In the genomic region with DNA sequence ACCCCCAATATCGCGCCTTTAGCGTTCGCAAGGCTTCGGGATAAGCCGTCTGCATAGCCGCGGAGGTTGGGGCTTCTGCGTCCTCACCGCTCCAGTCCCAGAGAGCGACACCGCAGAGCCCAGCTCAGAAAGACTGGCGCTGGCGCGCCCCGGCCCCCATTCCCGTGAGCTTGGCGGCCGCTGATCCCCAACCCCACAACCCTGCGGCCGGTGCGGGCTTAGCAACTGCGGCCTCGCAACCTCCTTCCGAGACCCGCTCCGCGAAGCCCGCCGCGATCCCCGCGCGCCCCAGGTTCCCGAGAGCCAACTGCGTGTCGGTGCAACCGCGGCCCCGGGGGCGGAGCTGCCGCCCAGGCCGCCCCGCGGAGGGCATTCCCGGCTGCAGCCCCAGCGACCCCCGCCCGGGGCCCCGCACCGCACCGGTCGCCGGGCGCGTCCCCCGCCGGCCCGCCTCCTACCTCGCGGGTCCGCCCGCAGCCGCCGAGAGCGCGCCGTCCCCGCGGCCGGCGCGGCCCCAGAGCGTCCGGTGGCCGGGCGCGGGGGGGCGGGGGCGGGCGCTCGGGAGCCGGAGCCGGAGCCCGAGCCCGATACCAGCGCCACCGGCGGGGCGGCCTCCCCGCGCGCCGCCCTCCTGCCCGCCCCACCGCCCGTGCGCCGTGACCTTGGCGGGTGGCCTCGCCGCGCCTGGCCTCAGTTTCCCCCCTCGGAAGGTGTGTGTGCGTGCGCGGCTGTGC, we compare ENCODE assay signal across 8 cellular contexts.
DNase-seq lines count a peak whose midpoint lies in the region; ATAC-seq and TF ChIP-seq lines count a peak whose summit lies in the region.

No MANE protein-coding gene starts in this region.

- peaks cover 17% of the 10 kb centered on the region for H3K36me3 ChIP-seq in effector memory CD4-positive, alpha-beta T cell (ENCODE audit: control insufficient read depth, insufficient read depth, low read length)
- H3K36me3 ChIP-seq in muscle layer of duodenum (ENCODE audit: control insufficient read depth in 1 of 2, insufficient read depth in 2 of 2, low read length in 2 of 2) = no peaks in the 10 kb centered on the region

- H3K27ac ChIP-seq in AG04450 (ENCODE audit: low read depth, low read length) (no peak overlapping the region), muscle layer of duodenum (ENCODE audit: low read length) (no peak overlapping the region)
- peak overlapping the region; percentile 68 for H3K27ac ChIP-seq in effector memory CD4-positive, alpha-beta T cell (ENCODE audit: insufficient read depth, low read length, poor library complexity, severe bottlenecking)

- DNase-seq in AG04450 (ENCODE audit: low read depth, low spot score) (no peak), RKO (ENCODE audit: low spot score) (peak; percentile 29), NCI-H128 (lab: John Stamatoyannopoulos, UW; ENCODE audit: unreplicated experiment) (no peak)
- no peak for DNase-seq in effector memory CD4-positive, alpha-beta T cell

- H3K9me3 ChIP-seq in AG04450 (ENCODE audit: control insufficient read depth, insufficient read depth, low read length) (no peaks in the 10 kb centered on the region), muscle layer of duodenum (ENCODE audit: control insufficient read depth in 1 of 2, low read length in 2 of 2) (no peaks in the 10 kb centered on the region)
- no peaks in the 10 kb centered on the region for H3K9me3 ChIP-seq in effector memory CD4-positive, alpha-beta T cell (ENCODE audit: control insufficient read depth, low read length)

- ATAC-seq in GM19023 (IDR thresholded peaks at IDR 0.05; ENCODE audit: unreplicated experiment) (peak; percentile 32), HG02610 (IDR thresholded peaks at IDR 0.05; ENCODE audit: unreplicated experiment) (no peak), GM18873 (IDR thresholded peaks at IDR 0.05; ENCODE audit: low FRiP score, unreplicated experiment) (no peak)

- TF ChIP-seq CTCF in AG04450 (IDR thresholded peaks at IDR 0.05; ENCODE audit: low read depth, low read length) = no peak

- POLR2A ChIA-PET in AG04450 (lab: Yijun Ruan, JAX) = interaction anchor here (0.7 kb wide), 1 partner anchor 28 kb away, joined by 10 read pairs; no protein-coding TSS in a partner anchor

- H3K27me3 ChIP-seq in AG04450 (ENCODE audit: control insufficient read depth, insufficient read depth, low read length) (peaks cover 8% of the 10 kb centered on the region), muscle layer of duodenum (ENCODE audit: low read depth, low read length) (no peaks in the 10 kb centered on the region)
- no peaks in the 10 kb centered on the region for H3K27me3 ChIP-seq in effector memory CD4-positive, alpha-beta T cell (replicated peaks; ENCODE audit: control insufficient read depth, insufficient read depth, low read length, poor library complexity, severe bottlenecking)

- CTCF ChIA-PET in AG04450 (lab: Charles Lee) = interaction anchor here (1.4 to 3.3 kb wide), 3 partner anchors 10 to 89 kb away, joined by 3 to 34 read pairs (median 24); no protein-coding TSS in a partner anchor

- H3K4me3 ChIP-seq in AG04450 (ENCODE audit: low read depth, low read length) = peak overlapping the region; percentile 71
- peak overlapping the region; percentile 68 for H3K4me3 ChIP-seq in effector memory CD4-positive, alpha-beta T cell (ENCODE audit: insufficient read depth, low read depth, low read length, poor library complexity, severe bottlenecking)
- H3K4me3 ChIP-seq in muscle layer of duodenum (ENCODE audit: low read depth in 1 of 2, low read length in 2 of 2) = peak overlapping the region; percentile 74 to 96

- H3K4me1 ChIP-seq in effector memory CD4-positive, alpha-beta T cell (ENCODE audit: control insufficient read depth, insufficient read depth, low read length, poor library complexity, severe bottlenecking) = peaks cover 27% of the 10 kb centered on the region
- H3K4me1 ChIP-seq in muscle layer of duodenum (ENCODE audit: control insufficient read depth in 1 of 2, insufficient read depth in 2 of 2, low read length in 2 of 2) = peaks cover 0 to 25% of the 10 kb centered on the region in 2 donors
